ENCODE assay signal across 17 cellular contexts in the genomic region with DNA sequence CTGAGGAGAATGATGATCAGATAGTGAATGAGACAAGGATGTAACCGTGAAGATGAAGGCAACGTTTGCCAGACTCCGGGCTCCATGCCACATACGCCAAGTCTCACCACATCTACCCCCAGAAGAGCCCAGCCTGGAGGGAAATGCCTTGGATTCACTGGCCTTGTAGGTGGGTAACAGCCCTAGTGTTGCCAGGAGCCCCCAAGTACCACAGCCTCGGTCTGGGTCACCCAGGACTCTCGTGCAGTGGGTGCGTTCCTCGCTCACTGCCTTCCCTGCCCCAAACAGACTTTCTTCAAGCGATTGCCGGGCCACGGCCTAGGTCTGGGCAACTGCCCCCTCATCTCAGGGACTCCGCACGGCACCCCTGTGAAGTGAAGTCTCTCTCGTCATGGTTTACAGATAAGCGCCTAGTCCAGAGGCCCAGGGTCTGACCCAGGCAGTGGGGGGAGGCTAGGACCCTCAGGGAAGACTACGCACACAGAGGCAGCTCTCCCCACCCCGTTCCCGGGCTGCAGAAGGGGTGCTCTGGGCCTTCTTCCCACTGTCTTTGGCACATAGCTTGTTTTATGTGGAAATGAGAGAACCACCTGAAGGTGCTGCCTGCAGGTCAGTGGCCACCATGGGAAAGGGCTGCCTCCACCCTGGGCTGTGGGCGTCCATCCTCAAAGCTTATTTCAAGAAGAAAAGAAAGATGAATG.
DNase-seq lines count a peak whose midpoint lies in the region; ATAC-seq and TF ChIP-seq lines count a peak whose summit lies in the region.
"Had no signal": no experiment of that assay in that cellular context is flagged by ENCODE, and none has a peak within 500 bp of the region (broad histone marks: within the 10 kb centered on the region; RNA-seq: fewer than 3 reads in every experiment).

No MANE protein-coding gene starts in this region.

- no peak overlapping the region for H2AK5ac ChIP-seq in neuronal stem cell (ENCODE audit: low read depth, low read length)

- H3K27me3 Mint-ChIP-seq in activated T-cell treated with anti-CD3 and anti-CD28 coated beads, Interleukin-2, amount 50 U/mL, for 72 hours (ENCODE audit: low read depth): peaks cover 4% of the 10 kb centered on the region
- H3K27me3 Mint-ChIP-seq in activated CD4-positive, alpha-beta T cell treated with anti-CD3 and anti-CD28 coated beads for 36 hours: no peaks in the 10 kb centered on the region

- intact Hi-C loops in activated CD4-positive, alpha-beta T cell treated with anti-CD3 and anti-CD28 coated beads for 36 hours (cut with DNase I, micrococcal nuclease): no loop called here

- H2BK15ac ChIP-seq in neuronal stem cell (ENCODE audit: low read length): peak overlapping the region; percentile 47

- no peak for TF ChIP-seq CTCF in Peyer's patch (IDR thresholded peaks at IDR 0.05)
- no peak for TF ChIP-seq CTCF in suprapubic skin (IDR thresholded peaks at IDR 0.05)

- H3K4me1 ChIP-seq in Peyer's patch: no peaks in the 10 kb centered on the region
- no peaks in the 10 kb centered on the region for H3K4me1 ChIP-seq in neuronal stem cell (ENCODE audit: control insufficient read depth in 2 of 2, insufficient read depth in 1 of 2, low read depth in 1 of 2, low read length in 2 of 2)
- H3K4me1 ChIP-seq in suprapubic skin: peaks cover 13% of the 10 kb centered on the region
- H3K4me1 ChIP-seq: A549 had no signal

- no peak overlapping the region for H2AFZ ChIP-seq in neuronal stem cell (ENCODE audit: low read length)

- H2BK5ac ChIP-seq in neuronal stem cell (ENCODE audit: low read length): no peak overlapping the region

- no peak overlapping the region for H3K14ac ChIP-seq in neuronal stem cell (ENCODE audit: low read length)

- H4K8ac ChIP-seq in neuronal stem cell (ENCODE audit: low read depth, low read length): no peak overlapping the region

- peak overlapping the region; percentile 77 for H3K4ac ChIP-seq in neuronal stem cell (ENCODE audit: low read length)

- no peaks in the 10 kb centered on the region for H3K9me3 ChIP-seq in Peyer's patch
- H3K9me3 ChIP-seq in neuronal stem cell (replicated peaks in 1 of 2; ENCODE audit: control insufficient read depth in 2 of 2, insufficient read depth in 1 of 2, low read depth in 1 of 2, low read length in 2 of 2): peaks cover 0 to 2% of the 10 kb centered on the region in 2 donors
- no peaks in the 10 kb centered on the region for H3K9me3 ChIP-seq in suprapubic skin
- H3K9me3 ChIP-seq: A549 had no signal

- no peak overlapping the region for H4K91ac ChIP-seq in neuronal stem cell (ENCODE audit: low read depth, low read length, poor library complexity)

- WGBS in neuronal stem cell (ENCODE audit: extremely low coverage in 2 of 2, insufficient read length in 2 of 2, insufficient replicate concordance in 1 of 2), 2 donors: no CpG with 5 or more reads among the region's 19 CpGs
- 94% methylated on average over 11 of the region's 19 CpGs for WGBS in suprapubic skin

- H3K27ac Mint-ChIP-seq in activated T-cell treated with anti-CD3 and anti-CD28 coated beads, Interleukin-2, amount 50 U/mL, for 72 hours: no peak overlapping the region
- no peak overlapping the region for H3K27ac Mint-ChIP-seq in activated CD4-positive, alpha-beta T cell treated with anti-CD3 and anti-CD28 coated beads for 36 hours

- no peak for TF ChIP-seq EP300 in suprapubic skin (IDR thresholded peaks at IDR 0.05)

- POLR2A ChIA-PET in activated CD4-positive, alpha-beta T cell treated with anti-CD3 and anti-CD28 coated beads for 36 hours (lab: Charles Lee): no interaction called here

- H3K27me3 ChIP-seq in Peyer's patch (no peaks in the 10 kb centered on the region), neuronal stem cell (ENCODE audit: control insufficient read depth in 3 of 3, insufficient read depth in 3 of 3, low read depth in 1 of 3, low read length in 3 of 3) (no peaks in the 10 kb centered on the region), suprapubic skin (peaks cover 14% of the 10 kb centered on the region)

- no peak overlapping the region for H3K9ac ChIP-seq in neuronal stem cell (ENCODE audit: low read depth, low read length, poor library complexity)

- H3K4me3 ChIP-seq in Peyer's patch (no peak overlapping the region), neuronal stem cell (ENCODE audit: low read length in 2 of 2) (no peak overlapping the region), suprapubic skin (no peak overlapping the region)
- H3K4me3 ChIP-seq: A549 had no signal

- H3K18ac ChIP-seq in neuronal stem cell (ENCODE audit: low read length): peak overlapping the region; percentile 87

- H3K79me1 ChIP-seq in neuronal stem cell (ENCODE audit: low read depth, low read length): no peaks in the 10 kb centered on the region

- H3K9me3 Mint-ChIP-seq in activated T-cell treated with anti-CD3 and anti-CD28 coated beads, Interleukin-2, amount 50 U/mL, for 72 hours: no peaks in the 10 kb centered on the region
- H3K9me3 Mint-ChIP-seq in activated CD4-positive, alpha-beta T cell treated with anti-CD3 and anti-CD28 coated beads for 36 hours (ENCODE audit: low read depth): no peaks in the 10 kb centered on the region

- H2BK12ac ChIP-seq in neuronal stem cell (ENCODE audit: low read length): no peak overlapping the region

- H3K4me3 Mint-ChIP-seq in activated T-cell treated with anti-CD3 and anti-CD28 coated beads, Interleukin-2, amount 50 U/mL, for 72 hours: no peak overlapping the region
- no peak overlapping the region for H3K4me3 Mint-ChIP-seq in activated CD4-positive, alpha-beta T cell treated with anti-CD3 and anti-CD28 coated beads for 36 hours

- no peaks in the 10 kb centered on the region for H3K36me3 Mint-ChIP-seq in activated T-cell treated with anti-CD3 and anti-CD28 coated beads, Interleukin-2, amount 50 U/mL, for 72 hours (ENCODE audit: insufficient read depth in 2 of 2)
- no peaks in the 10 kb centered on the region for H3K36me3 Mint-ChIP-seq in activated CD4-positive, alpha-beta T cell treated with anti-CD3 and anti-CD28 coated beads for 36 hours (ENCODE audit: low read depth)

- peaks cover 4% of the 10 kb centered on the region for H3K4me1 Mint-ChIP-seq in activated T-cell treated with anti-CD3 and anti-CD28 coated beads, Interleukin-2, amount 50 U/mL, for 72 hours (ENCODE audit: low read depth)
- no peaks in the 10 kb centered on the region for H3K4me1 Mint-ChIP-seq in activated CD4-positive, alpha-beta T cell treated with anti-CD3 and anti-CD28 coated beads for 36 hours

- H3K23ac ChIP-seq in neuronal stem cell (ENCODE audit: low read depth, low read length, poor library complexity): peak overlapping the region; percentile 17

- H3K36me3 ChIP-seq in Peyer's patch: no peaks in the 10 kb centered on the region
- H3K36me3 ChIP-seq in neuronal stem cell (replicated peaks in 1 of 2; ENCODE audit: control insufficient read depth in 2 of 2, insufficient read depth in 2 of 2, low read length in 2 of 2): no peaks in the 10 kb centered on the region
- H3K36me3 ChIP-seq in suprapubic skin: no peaks in the 10 kb centered on the region

- no peak overlapping the region for H3K27ac ChIP-seq in Peyer's patch
- no peak overlapping the region for H3K27ac ChIP-seq in neuronal stem cell (replicated peaks; ENCODE audit: low read length)
- no peak overlapping the region for H3K27ac ChIP-seq in suprapubic skin
- H3K27ac ChIP-seq: A549, HL-60 had no signal

- no peak overlapping the region for H3K4me2 ChIP-seq in neuronal stem cell (ENCODE audit: insufficient read depth, low read length, poor library complexity, severe bottlenecking)
- H3K4me2 ChIP-seq: A549 had no signal

- CTCF ChIA-PET in activated CD4-positive, alpha-beta T cell treated with anti-CD3 and anti-CD28 coated beads for 36 hours (lab: Charles Lee): no interaction called here

- TF ChIP-seq POLR2A in Peyer's patch (IDR thresholded peaks at IDR 0.05) (no peak), suprapubic skin (IDR thresholded peaks at IDR 0.05) (no peak)

- no peak for ATAC-seq in activated T-cell treated with anti-CD3 and anti-CD28 coated beads, Interleukin-2, amount 50 U/mL, for 72 hours (replicated peaks in 1 of 2)
- ATAC-seq in activated CD4-positive, alpha-beta T cell treated with anti-CD3 and anti-CD28 coated beads for 36 hours: no peak
- ATAC-seq: A549 had no signal

- DNase-seq in activated T-cell treated with anti-CD3 and anti-CD28 coated beads, Interleukin-2, amount 50 U/mL, for 1 hour: peak; percentile 11
- DNase-seq in activated T-cell treated with anti-CD3 and anti-CD28 coated beads, Interleukin-2, amount 50 U/mL, for 72 hours: no peak
- DNase-seq in Peyer's patch (peak in 2 of 3 donors; percentile 30 to 41), neuronal stem cell (ENCODE audit: low spot score) (no peak), suprapubic skin (ENCODE audit: low spot score in 2 of 2) (peak; percentile 34 to 60), T-helper 2 cell (no peak), NCI-H1105 (lab: John Stamatoyannopoulos, UW) (no peak)
- no peak for DNase-seq in activated CD4-positive, alpha-beta T cell treated with anti-CD3 and anti-CD28 coated beads for 36 hours
- DNase-seq: GOT3; KBM-7; NCI-H1048; NCI-H2107; NCI-H345; NCI-H526 treated with DMSO at 0.1 percent for 48 hours; NK-92 treated with Interleukin-12 subunit alpha and Interleukin-12 subunit beta, amount 100 ng/mL, for 24 hours had no signal

- H2BK120ac ChIP-seq in neuronal stem cell (ENCODE audit: low read depth, low read length): no peak overlapping the region

Comparison
In these comparisons a context has a peak if more than half of its experiments do, and no peak if none do; other contexts are left out.
1. DNase-seq: peak in activated T-cell treated with anti-CD3 and anti-CD28 coated beads, Interleukin-2, amount 50 U/mL, for 1 hour (single experiment), Peyer's patch (2 of 3) and suprapubic skin (2 of 2); none in activated T-cell treated with anti-CD3 and anti-CD28 coated beads, Interleukin-2, amount 50 U/mL, for 72 hours (0 of 2), neuronal stem cell (single experiment), T-helper 2 cell (0 of 5), NCI-H1105 (single experiment) and activated CD4-positive, alpha-beta T cell treated with anti-CD3 and anti-CD28 coated beads for 36 hours (single experiment).